In genomic region chr11:30414283-30414682, GRCh38 we compare ENCODE assay signal across 18 cellular contexts.
DNase-seq lines count a peak whose midpoint lies in the region; ATAC-seq and TF ChIP-seq lines count a peak whose summit lies in the region.
"Had no signal": no experiment of that assay in that cellular context is flagged by ENCODE, and none has a peak within 500 bp of the region (broad histone marks: within the 10 kb centered on the region; RNA-seq: fewer than 3 reads in every experiment).

No MANE protein-coding gene starts in this region.

- H3K4me3 ChIP-seq in hepatocyte, result no peak overlapping the region
- no peak overlapping the region for H3K4me3 ChIP-seq in smooth muscle cell
- H3K4me3 ChIP-seq: BLaER1, GM23248 had no signal

- ATAC-seq in GM18867 (IDR thresholded peaks at IDR 0.05; ENCODE audit: unreplicated experiment), result no peak
- ATAC-seq in GM18873 (IDR thresholded peaks at IDR 0.05; ENCODE audit: low FRiP score, unreplicated experiment), result no peak
- ATAC-seq: CD8-positive, alpha-beta T cell had no signal

- H3K27me3 ChIP-seq in hepatocyte (no peaks in the 10 kb centered on the region), smooth muscle cell (ENCODE audit: low read depth) (no peaks in the 10 kb centered on the region)
- H3K27me3 ChIP-seq: BLaER1 had no signal

- H3K27ac ChIP-seq in hepatocyte, result peak overlapping the region; percentile 23
- H3K27ac ChIP-seq in smooth muscle cell (ENCODE audit: low read depth), result no peak overlapping the region
- H3K27ac ChIP-seq: BLaER1, C4-2B, GM23248 had no signal

- H3F3A ChIP-seq in smooth muscle cell (ENCODE audit: low read depth), result no peaks in the 10 kb centered on the region

- no peaks in the 10 kb centered on the region for H3K9me3 ChIP-seq in hepatocyte (ENCODE audit: low read depth)
- no peaks in the 10 kb centered on the region for H3K9me3 ChIP-seq in smooth muscle cell (replicated peaks; ENCODE audit: low read depth)
- H3K9me3 ChIP-seq: BLaER1, Caco-2 had no signal

- H3K9me2 ChIP-seq in hepatocyte (replicated peaks; ENCODE audit: insufficient read depth), result no peaks in the 10 kb centered on the region

- H3K9me3 Mint-ChIP-seq in nephron, result no peaks in the 10 kb centered on the region
- H3K9me3 Mint-ChIP-seq: CD4-positive, CD25-positive, alpha-beta regulatory T cell; CD8-positive, alpha-beta T cell had no signal

- H3K4me1 ChIP-seq in hepatocyte (ENCODE audit: insufficient read depth), result peaks cover 16% of the 10 kb centered on the region
- no peaks in the 10 kb centered on the region for H3K4me1 ChIP-seq in smooth muscle cell (ENCODE audit: low read depth)
- H3K4me1 ChIP-seq: BLaER1, Caco-2 had no signal

- POLR2A ChIA-PET in HEK293T (lab: Yijun Ruan, JAX), result interaction anchor here (1.1 kb wide), 1 partner anchor 10 kb away, joined by 4 read pairs; no protein-coding TSS in a partner anchor

- H3K27ac Mint-ChIP-seq in nephron, result peak overlapping the region in 2 of 3 experiments; percentile 34 to 64
- H3K27ac Mint-ChIP-seq: B cell; CD4-positive, CD25-positive, alpha-beta regulatory T cell; CD8-positive, alpha-beta T cell had no signal

- WGBS in hepatocyte (ENCODE audit: low lambda C conversion rate, missing lambda C conversion rate), result 63% methylated on average over 3 of the region's 3 CpGs
- WGBS in smooth muscle cell (ENCODE audit: low lambda C conversion rate), result 86% methylated on average over 3 of the region's 3 CpGs

- peaks cover 4% of the 10 kb centered on the region for H3K27me3 Mint-ChIP-seq in nephron (ENCODE audit: low read depth)
- H3K27me3 Mint-ChIP-seq: CD4-positive, CD25-positive, alpha-beta regulatory T cell had no signal

- H2AFZ ChIP-seq in hepatocyte (no peak overlapping the region), smooth muscle cell (ENCODE audit: low read depth) (no peak overlapping the region)
- H2AFZ ChIP-seq: GM23248 had no signal

- H3K4me3 Mint-ChIP-seq in nephron, result no peak overlapping the region
- H3K4me3 Mint-ChIP-seq: B cell; CD8-positive, alpha-beta T cell had no signal

- H4K20me1 ChIP-seq in hepatocyte (ENCODE audit: insufficient read depth, poor library complexity, severe bottlenecking) (no peaks in the 10 kb centered on the region), smooth muscle cell (ENCODE audit: low read depth) (no peaks in the 10 kb centered on the region)
- H4K20me1 ChIP-seq: BLaER1 had no signal

- peaks cover 26% of the 10 kb centered on the region for H3K36me3 Mint-ChIP-seq in nephron (ENCODE audit: low read depth)
- H3K36me3 Mint-ChIP-seq: CD4-positive, CD25-positive, alpha-beta regulatory T cell; CD8-positive, alpha-beta T cell had no signal

- no peak overlapping the region for H3K9ac ChIP-seq in smooth muscle cell (ENCODE audit: low read depth)
- H3K9ac ChIP-seq: BLaER1, GM23248 had no signal

- peaks cover 26% of the 10 kb centered on the region for H3K4me1 Mint-ChIP-seq in nephron
- H3K4me1 Mint-ChIP-seq: B cell; CD4-positive, CD25-positive, alpha-beta regulatory T cell had no signal

- no peak overlapping the region for H3K4me2 ChIP-seq in hepatocyte
- H3K4me2 ChIP-seq in smooth muscle cell, result peak overlapping the region; percentile 12
- H3K4me2 ChIP-seq: BLaER1 had no signal

- CTCF ChIA-PET in HEK293T (lab: Yijun Ruan, JAX), result no interaction called here

- H3K79me2 ChIP-seq in hepatocyte (no peaks in the 10 kb centered on the region), smooth muscle cell (ENCODE audit: low read depth) (no peaks in the 10 kb centered on the region)

- H3K36me3 ChIP-seq in hepatocyte (replicated peaks; ENCODE audit: insufficient read depth, low read depth) (no peaks in the 10 kb centered on the region), smooth muscle cell (ENCODE audit: low read depth) (no peaks in the 10 kb centered on the region)

- DNase-seq in HEK293T (ENCODE audit: extremely low spot score), result no peak
- no peak for DNase-seq in hepatocyte (ENCODE audit: low spot score)
- DNase-seq in smooth muscle cell (lab: John Stamatoyannopoulos, UW; ENCODE audit: unreplicated experiment), result no peak
- no peak for DNase-seq in HuH-7.5 (ENCODE audit: low spot score)
- DNase-seq: Caco-2; CD4-positive, CD25-positive, alpha-beta regulatory T cell; CD8-positive, alpha-beta T cell; DMS153; DND-41; GM23248; H7; HCEC 1CT had no signal

- TF ChIP-seq CTCF in hepatocyte (IDR thresholded peaks at IDR 0.05; ENCODE audit: poor library complexity), result no peak
- no peak for TF ChIP-seq CTCF in nephron (IDR thresholded peaks at IDR 0.05; ENCODE audit: unreplicated experiment in 3 of 3)
- no peak for TF ChIP-seq CTCF in smooth muscle cell (IDR thresholded peaks at IDR 0.05; ENCODE audit: borderline replicate concordance, insufficient read depth, poor library complexity, severe bottlenecking)

TF ChIP-seq in HEK293T, 16 proteins besides CTCF, POLR2A, EP300 and RAD21:
- TF ChIP-seq SP1 (IDR thresholded peaks at IDR 0.05) (no peak), ZNF384 (IDR thresholded peaks at IDR 0.05) (peak; percentile 82), CTBP1 (IDR thresholded peaks at IDR 0.05; ENCODE audit: borderline replicate concordance) (peak; percentile 77), TARDBP (IDR thresholded peaks at IDR 0.05) (no peak), ARNT (IDR thresholded peaks at IDR 0.05) (no peak), ELF4 (IDR thresholded peaks at IDR 0.05) (no peak), HDGF (IDR thresholded peaks at IDR 0.05; ENCODE audit: borderline replicate concordance) (no peak), BHLHE40 (IDR thresholded peaks at IDR 0.05; ENCODE audit: borderline replicate concordance) (no peak), FOXM1 (IDR thresholded peaks at IDR 0.05; ENCODE audit: borderline replicate concordance) (no peak), SUZ12 (IDR thresholded peaks at IDR 0.05) (no peak), FOXA1 (IDR thresholded peaks at IDR 0.05) (no peak), FOXK2 (IDR thresholded peaks at IDR 0.05) (no peak), L3MBTL2 (conservative IDR thresholded peaks at IDR 0.05) (no peak), NFRKB (IDR thresholded peaks at IDR 0.05) (no peak), PKNOX1 (IDR thresholded peaks at IDR 0.05) (peak; percentile 78), LEF1 (IDR thresholded peaks at IDR 0.05; ENCODE audit: borderline replicate concordance) (no peak)
